Comparison of ENCODE assay signal across 10 cellular contexts in the genomic region with DNA sequence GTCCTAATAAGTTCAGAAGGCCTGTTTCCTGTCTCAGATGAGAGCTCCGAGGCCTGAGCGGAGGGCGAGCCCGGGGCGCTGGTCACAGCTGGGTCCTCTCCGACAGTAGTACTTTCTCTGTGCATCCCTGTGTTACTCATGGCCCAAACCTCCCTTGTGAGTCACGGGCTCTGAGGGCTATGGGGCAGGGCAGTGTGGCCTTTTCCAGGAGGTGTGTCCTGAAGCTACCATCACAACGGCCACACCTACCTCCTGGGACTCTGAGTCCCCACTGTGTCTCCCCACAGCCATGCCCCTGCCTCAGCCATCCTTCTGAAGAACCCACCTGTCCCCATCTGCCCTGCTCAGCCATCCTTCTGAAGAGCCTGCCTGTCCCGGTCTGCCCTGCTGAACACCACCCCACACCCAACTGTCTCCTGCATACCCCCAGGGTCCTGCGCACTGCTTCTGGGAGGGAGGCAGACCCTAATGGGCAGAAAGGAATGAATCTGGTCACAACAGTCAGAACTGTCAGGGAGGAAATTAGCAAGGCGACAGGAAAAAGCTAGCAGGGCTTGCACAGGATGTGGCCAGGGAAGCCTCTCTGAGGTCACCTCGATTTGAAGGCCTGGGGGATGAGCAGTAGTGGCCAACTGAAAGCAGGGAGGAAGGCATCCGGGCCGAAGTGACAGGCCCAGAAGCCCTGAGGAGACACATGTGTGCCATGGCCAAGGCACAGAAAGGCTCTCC.
A peak's percentile ranks its signal among the peaks of the same experiment; 100 is the strongest.
DNase-seq lines count a peak whose midpoint lies in the region; ATAC-seq and TF ChIP-seq lines count a peak whose summit lies in the region.
"Had no signal": no experiment of that assay in that cellular context is flagged by ENCODE, and none has a peak within 500 bp of the region (broad histone marks: within the 10 kb centered on the region; RNA-seq: fewer than 3 reads in every experiment).

No MANE protein-coding gene starts in this region.

- H3K4me3 ChIP-seq in AG10803 (ENCODE audit: low read length) (no peak overlapping the region), neural progenitor cell (no peak overlapping the region)
- H3K4me3 ChIP-seq in effector memory CD4-positive, alpha-beta T cell (ENCODE audit: insufficient read depth, low read depth, low read length, poor library complexity, severe bottlenecking), result no peak overlapping the region
- H3K4me3 ChIP-seq: skin epidermis had no signal

- no peaks in the 10 kb centered on the region for H3K4me1 ChIP-seq in neural progenitor cell
- H3K4me1 ChIP-seq in effector memory CD4-positive, alpha-beta T cell (ENCODE audit: control insufficient read depth, insufficient read depth, low read length, poor library complexity, severe bottlenecking), result peaks cover 5% of the 10 kb centered on the region

- H3K79me2 ChIP-seq in neural progenitor cell (ENCODE audit: low read depth), result no peaks in the 10 kb centered on the region

- H3K36me3 Mint-ChIP-seq in neural progenitor cell (peaks cover 3% of the 10 kb centered on the region), CD14-positive monocyte (peaks cover 2 to 8% of the 10 kb centered on the region in 2 donors)

- peak; percentile 71 for DNase-seq in AG10803 (ENCODE audit: low read depth)
- peak; percentile 27 for DNase-seq in NCI-H226
- DNase-seq in HEK293T (ENCODE audit: extremely low spot score), result no peak
- no peak for DNase-seq in neural progenitor cell (ENCODE audit: low spot score)
- no peak for DNase-seq in effector memory CD4-positive, alpha-beta T cell
- no peak for DNase-seq in CD14-positive monocyte (ENCODE audit: low spot score)
- DNase-seq: SHP77 had no signal

- POLR2A ChIA-PET in HEK293T (lab: Yijun Ruan, JAX), result interaction anchor here (0.7 kb wide), 1 partner anchor 13 kb away, joined by 3 read pairs; no protein-coding TSS in a partner anchor

- H3K27me3 ChIP-seq in neural progenitor cell, result no peaks in the 10 kb centered on the region
- H3K27me3 ChIP-seq in effector memory CD4-positive, alpha-beta T cell (replicated peaks; ENCODE audit: control insufficient read depth, insufficient read depth, low read length, poor library complexity, severe bottlenecking), result no peaks in the 10 kb centered on the region

- CTCF ChIA-PET in HEK293T (lab: Yijun Ruan, JAX), result no interaction called here

- H3K4me2 ChIP-seq in neural progenitor cell, result no peak overlapping the region

- H3K27ac Mint-ChIP-seq in neural progenitor cell (no peak overlapping the region), CD14-positive monocyte (peak overlapping the region in 1 of 7 donors; percentile 27)

- H3K27me3 Mint-ChIP-seq in neural progenitor cell (ENCODE audit: insufficient read depth, low read depth) (peaks cover 3% of the 10 kb centered on the region), CD14-positive monocyte (ENCODE audit: low read depth in 3 of 3) (peaks cover 0 to 2% (median 2%) of the 10 kb centered on the region in 3 donors)

- H3K4me1 Mint-ChIP-seq in neural progenitor cell (peaks cover 4% of the 10 kb centered on the region), CD14-positive monocyte (peaks cover 20% of the 10 kb centered on the region)

- no peak overlapping the region for H3K27ac ChIP-seq in neural progenitor cell
- H3K27ac ChIP-seq in effector memory CD4-positive, alpha-beta T cell (ENCODE audit: insufficient read depth, low read length, poor library complexity, severe bottlenecking), result no peak overlapping the region

- no peaks in the 10 kb centered on the region for H3K9me3 ChIP-seq in neural progenitor cell (ENCODE audit: low read depth)
- H3K9me3 ChIP-seq in effector memory CD4-positive, alpha-beta T cell (ENCODE audit: control insufficient read depth, low read length), result no peaks in the 10 kb centered on the region

- intact Hi-C loops in CD14-positive monocyte (cut with micrococcal nuclease), result no loop called here

- no peaks in the 10 kb centered on the region for H4K20me1 ChIP-seq in neural progenitor cell (ENCODE audit: low read depth)

- no peaks in the 10 kb centered on the region for H3F3A ChIP-seq in neural progenitor cell (ENCODE audit: low read depth)

- TF ChIP-seq CTCF in AG10803 (conservative IDR thresholded peaks at IDR 0.05; ENCODE audit: low read length) (no peak), neural progenitor cell (IDR thresholded peaks at IDR 0.05) (no peak), CD14-positive monocyte (IDR thresholded peaks at IDR 0.05) (no peak)

- H3K9me3 Mint-ChIP-seq in neural progenitor cell (no peaks in the 10 kb centered on the region), CD14-positive monocyte (peaks cover 0 to 3% (median 0%) of the 10 kb centered on the region in 7 donors)

- H2AFZ ChIP-seq in neural progenitor cell (replicated peaks), result no peak overlapping the region

- ATAC-seq in GM19468 (IDR thresholded peaks at IDR 0.05; ENCODE audit: extremely low read depth, unreplicated experiment), result peak; percentile 62
- peak; percentile 80 for ATAC-seq in esophagus mucosa

- H3K9ac ChIP-seq in neural progenitor cell, result no peak overlapping the region

- H3K4me3 Mint-ChIP-seq in neural progenitor cell, result no peak overlapping the region
- no peak overlapping the region for H3K4me3 Mint-ChIP-seq in CD14-positive monocyte

- H3K36me3 ChIP-seq in neural progenitor cell, result no peaks in the 10 kb centered on the region
- no peaks in the 10 kb centered on the region for H3K36me3 ChIP-seq in effector memory CD4-positive, alpha-beta T cell (ENCODE audit: control insufficient read depth, insufficient read depth, low read length)

TF ChIP-seq in HEK293T, 16 proteins besides CTCF, POLR2A, EP300 and RAD21:
- TF ChIP-seq FOXA1 (IDR thresholded peaks at IDR 0.05), result no peak
- TF ChIP-seq BHLHE40 (IDR thresholded peaks at IDR 0.05; ENCODE audit: borderline replicate concordance), result no peak
- no peak for TF ChIP-seq LEF1 (IDR thresholded peaks at IDR 0.05; ENCODE audit: borderline replicate concordance)
- no peak for TF ChIP-seq ZNF384 (IDR thresholded peaks at IDR 0.05)
- TF ChIP-seq ARNT (IDR thresholded peaks at IDR 0.05), result no peak
- no peak for TF ChIP-seq L3MBTL2 (conservative IDR thresholded peaks at IDR 0.05)
- no peak for TF ChIP-seq FOXK2 (IDR thresholded peaks at IDR 0.05)
- TF ChIP-seq, protein P1, sequence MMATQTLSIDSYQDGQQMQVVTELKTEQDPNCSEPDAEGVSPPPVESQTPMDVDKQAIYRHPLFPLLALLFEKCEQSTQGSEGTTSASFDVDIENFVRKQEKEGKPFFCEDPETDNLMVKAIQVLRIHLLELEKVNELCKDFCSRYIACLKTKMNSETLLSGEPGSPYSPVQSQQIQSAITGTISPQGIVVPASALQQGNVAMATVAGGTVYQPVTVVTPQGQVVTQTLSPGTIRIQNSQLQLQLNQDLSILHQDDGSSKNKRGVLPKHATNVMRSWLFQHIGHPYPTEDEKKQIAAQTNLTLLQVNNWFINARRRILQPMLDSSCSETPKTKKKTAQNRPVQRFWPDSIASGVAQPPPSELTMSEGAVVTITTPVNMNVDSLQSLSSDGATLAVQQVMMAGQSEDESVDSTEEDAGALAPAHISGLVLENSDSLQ (IDR thresholded peaks at IDR 0.05), result no peak
- no peak for TF ChIP-seq ELF4 (IDR thresholded peaks at IDR 0.05)
- TF ChIP-seq FOXM1 (IDR thresholded peaks at IDR 0.05; ENCODE audit: borderline replicate concordance), result no peak
- no peak for TF ChIP-seq HDGF (IDR thresholded peaks at IDR 0.05; ENCODE audit: borderline replicate concordance)
- no peak for TF ChIP-seq SUZ12 (IDR thresholded peaks at IDR 0.05)

Comparison
In these comparisons a context has a peak if more than half of its experiments do, and no peak if none do; other contexts are left out.
1. DNase-seq: peak in AG10803 (single experiment) and NCI-H226 (single experiment); none in HEK293T (single experiment), neural progenitor cell (single experiment), effector memory CD4-positive, alpha-beta T cell (0 of 3) and CD14-positive monocyte (single experiment).